11 cellular contexts compared by ENCODE assay signal in genomic region chr3:187713504-187713903, GRCh38. TPM values are rescaled to one million over a fixed set of nuclear protein-coding genes. Genes with fewer than 3 reads are reported as not detected.
A peak's percentile ranks its signal among the peaks of the same experiment; 100 is the strongest.
DNase-seq lines count a peak whose midpoint lies in the region; ATAC-seq and TF ChIP-seq lines count a peak whose summit lies in the region.
"Had no signal": no experiment of that assay in that cellular context is flagged by ENCODE, and none has a peak within 500 bp of the region (broad histone marks: within the 10 kb centered on the region; RNA-seq: fewer than 3 reads in every experiment).

No MANE protein-coding gene starts in this region.

- H3K4me3 Mint-ChIP-seq in activated CD4-positive, alpha-beta T cell treated with anti-CD3 and anti-CD28 coated beads, Interleukin-2, amount 10 ng/mL, durations not matched to agents 24 days and 14 days: no peak overlapping the region

- peaks cover 4% of the 10 kb centered on the region for H3K4me1 ChIP-seq in osteoblast (ENCODE audit: insufficient read depth, low read length)

- H3K27me3 Mint-ChIP-seq in activated CD4-positive, alpha-beta T cell treated with anti-CD3 and anti-CD28 coated beads, Interleukin-2, amount 10 ng/mL, durations not matched to agents 24 days and 14 days: peaks cover 14% of the 10 kb centered on the region

- intact Hi-C loops in activated CD4-positive, alpha-beta T cell treated with anti-CD3 and anti-CD28 coated beads, Interleukin-2, amount 10 ng/mL, durations not matched to agents 24 days and 14 days (cut with micrococcal nuclease): no loop called here

- H3K9me3 ChIP-seq in osteoblast (ENCODE audit: low read depth, low read length): no peaks in the 10 kb centered on the region
- H3K9me3 ChIP-seq: neutrophil had no signal

- peak overlapping the region; percentile 25 for H3K4me3 ChIP-seq in osteoblast (ENCODE audit: insufficient read depth, low read length)

- no peaks in the 10 kb centered on the region for H3K36me3 ChIP-seq in osteoblast (ENCODE audit: insufficient read depth, low read length)
- H3K36me3 ChIP-seq: neutrophil had no signal

- H3K9me3 Mint-ChIP-seq in activated CD4-positive, alpha-beta T cell treated with anti-CD3 and anti-CD28 coated beads, Interleukin-2, amount 10 ng/mL, durations not matched to agents 24 days and 14 days: no peaks in the 10 kb centered on the region

- H3K4me1 Mint-ChIP-seq in activated CD4-positive, alpha-beta T cell treated with anti-CD3 and anti-CD28 coated beads, Interleukin-2, amount 10 ng/mL, durations not matched to agents 24 days and 14 days: peaks cover 9% of the 10 kb centered on the region

- H3K4me2 ChIP-seq in osteoblast (ENCODE audit: insufficient read depth, low read length): peak overlapping the region; percentile 69

- no peaks in the 10 kb centered on the region for H3K79me2 ChIP-seq in osteoblast (ENCODE audit: insufficient read depth, low read length)

- H2AFZ ChIP-seq in osteoblast (ENCODE audit: low read length): peak overlapping the region; percentile 67

- no peaks in the 10 kb centered on the region for H3K27me3 ChIP-seq in osteoblast (ENCODE audit: insufficient read depth, low read length)
- H3K27me3 ChIP-seq: neutrophil had no signal

- no peaks in the 10 kb centered on the region for H4K20me1 ChIP-seq in osteoblast (ENCODE audit: insufficient read depth, low read length)

- H3K27ac ChIP-seq in osteoblast (ENCODE audit: low read depth, low read length): no peak overlapping the region
- H3K27ac ChIP-seq: neutrophil had no signal

- ATAC-seq in HG03025 (IDR thresholded peaks at IDR 0.05; ENCODE audit: low FRiP score, unreplicated experiment): no peak
- ATAC-seq in GM19023 (IDR thresholded peaks at IDR 0.05; ENCODE audit: unreplicated experiment): no peak
- no peak for ATAC-seq in HG03442 (IDR thresholded peaks at IDR 0.05; ENCODE audit: unreplicated experiment)

- peak; percentile 72 for DNase-seq in activated CD4-positive, alpha-beta T cell treated with anti-CD3 and anti-CD28 coated beads, Interleukin-2, amount 10 ng/mL, durations not matched to agents 24 days and 14 days
- DNase-seq in activated CD4-positive, alpha-beta T cell treated with anti-CD3 and anti-CD28 coated beads for 4 hours: no peak
- peak; percentile 18 for DNase-seq in NCI-H69 (lab: John Stamatoyannopoulos, UW)
- peak; percentile 47 for DNase-seq in central memory CD4-positive, alpha-beta T cell
- no peak for DNase-seq in osteoblast (ENCODE audit: insufficient read length, low spot score, missing footprints)
- DNase-seq: AML-193, NCI-H2227 treated with DMSO at 0.1 percent for 48 hours had no signal

- H3K36me3 Mint-ChIP-seq in activated CD4-positive, alpha-beta T cell treated with anti-CD3 and anti-CD28 coated beads, Interleukin-2, amount 10 ng/mL, durations not matched to agents 24 days and 14 days (ENCODE audit: low read depth): no peaks in the 10 kb centered on the region

- no peak for TF ChIP-seq CTCF in osteoblast (IDR thresholded peaks at IDR 0.05; ENCODE audit: extremely low read depth, low read depth, low read length)

- no peak overlapping the region for H3K27ac Mint-ChIP-seq in activated CD4-positive, alpha-beta T cell treated with anti-CD3 and anti-CD28 coated beads, Interleukin-2, amount 10 ng/mL, durations not matched to agents 24 days and 14 days

RNA-seq across cellular contexts. Expression of gene RTP2, which starts 11.1 kb away (rescaled TPM):
- not detected in 2 replicates for total RNA-seq in activated CD4-positive, alpha-beta T cell treated with anti-CD3 and anti-CD28 coated beads, Interleukin-2, amount 10 ng/mL, durations not matched to agents 24 days and 14 days
- total RNA-seq in osteoblast: not detected in 2 replicates

RNA-seq across cellular contexts. Expression of gene BCL6, which starts 31.8 kb away (rescaled TPM):
- total RNA-seq in activated CD4-positive, alpha-beta T cell treated with anti-CD3 and anti-CD28 coated beads, Interleukin-2, amount 10 ng/mL, durations not matched to agents 24 days and 14 days: 41.7 and 51.7 TPM in 2 replicates
- 35.4 and 40.2 TPM in 2 replicates for total RNA-seq in osteoblast

RNA-seq across cellular contexts. Expression of gene SST, which starts 43.3 kb away (rescaled TPM):
- not detected in 2 replicates for total RNA-seq in activated CD4-positive, alpha-beta T cell treated with anti-CD3 and anti-CD28 coated beads, Interleukin-2, amount 10 ng/mL, durations not matched to agents 24 days and 14 days
- not detected in 2 replicates for total RNA-seq in osteoblast

Comparison
In these comparisons a context has a peak if more than half of its experiments do, and no peak if none do; other contexts are left out.
1. DNase-seq: peak in activated CD4-positive, alpha-beta T cell treated with anti-CD3 and anti-CD28 coated beads, Interleukin-2, amount 10 ng/mL, durations not matched to agents 24 days and 14 days (single experiment), NCI-H69 (single experiment) and central memory CD4-positive, alpha-beta T cell (single experiment); none in activated CD4-positive, alpha-beta T cell treated with anti-CD3 and anti-CD28 coated beads for 4 hours (0 of 2) and osteoblast (single experiment).